Comparison of ENCODE assay signal across 1 cellular context in genomic region chr20:39676857-39677351, GRCh38.
TF ChIP-seq lines count a peak whose summit lies in the region.

No MANE protein-coding gene starts in this region.

TF ChIP-seq in liver, 16 proteins besides CTCF, POLR2A, EP300 and RAD21 (continued from another document):
- no peak for TF ChIP-seq EGR1 (IDR thresholded peaks at IDR 0.05; ENCODE audit: low read depth in 2 of 2)
- no peak for TF ChIP-seq HNF4G (IDR thresholded peaks at IDR 0.05)
- TF ChIP-seq, protein P1, sequence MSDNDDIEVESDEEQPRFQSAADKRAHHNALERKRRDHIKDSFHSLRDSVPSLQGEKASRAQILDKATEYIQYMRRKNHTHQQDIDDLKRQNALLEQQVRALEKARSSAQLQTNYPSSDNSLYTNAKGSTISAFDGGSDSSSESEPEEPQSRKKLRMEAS (IDR thresholded peaks at IDR 0.05), result no peak
- TF ChIP-seq SP1 (IDR thresholded peaks at IDR 0.05), result no peak
- TF ChIP-seq ATF3 (IDR thresholded peaks at IDR 0.05), result no peak
- TF ChIP-seq HNF4A (conservative IDR thresholded peaks at IDR 0.05), result no peak
- TF ChIP-seq ZBTB33 (IDR thresholded peaks at IDR 0.05), result no peak
- no peak for TF ChIP-seq RXRA (IDR thresholded peaks at IDR 0.05)
- no peak for TF ChIP-seq GABPA (IDR thresholded peaks at IDR 0.05 in 1 of 2, conservative IDR thresholded peaks at IDR 0.05 in 1 of 2)
